Comparison of ENCODE assay signal across 1 cellular context in genomic region chr10:99329891-99330674, GRCh38.
A peak's percentile ranks its signal among the peaks of the same experiment; 100 is the strongest.
TF ChIP-seq lines count a peak whose summit lies in the region.

No MANE protein-coding gene starts in this region.

TF ChIP-seq in HepG2, 621 proteins besides CTCF, POLR2A, EP300 and RAD21 (continued from another document and continues in another):
- TF ChIP-seq, protein P1, sequence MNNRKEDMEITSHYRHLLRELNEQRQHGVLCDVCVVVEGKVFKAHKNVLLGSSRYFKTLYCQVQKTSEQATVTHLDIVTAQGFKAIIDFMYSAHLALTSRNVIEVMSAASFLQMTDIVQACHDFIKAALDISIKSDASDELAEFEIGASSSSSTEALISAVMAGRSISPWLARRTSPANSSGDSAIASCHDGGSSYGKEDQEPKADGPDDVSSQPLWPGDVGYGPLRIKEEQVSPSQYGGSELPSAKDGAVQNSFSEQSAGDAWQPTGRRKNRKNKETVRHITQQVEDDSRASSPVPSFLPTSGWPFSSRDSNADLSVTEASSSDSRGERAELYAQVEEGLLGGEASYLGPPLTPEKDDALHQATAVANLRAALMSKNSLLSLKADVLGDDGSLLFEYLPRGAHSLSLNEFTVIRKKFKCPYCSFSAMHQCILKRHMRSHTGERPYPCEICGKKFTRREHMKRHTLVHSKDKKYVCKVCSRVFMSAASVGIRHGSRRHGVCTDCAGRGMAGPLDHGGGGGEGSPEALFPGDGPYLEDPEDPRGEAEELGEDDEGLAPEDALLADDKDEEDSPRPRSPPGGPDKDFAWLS (CRISPR knock-in tag; IDR thresholded peaks at IDR 0.05; ENCODE audit: borderline replicate concordance): peak; percentile 58; the same call in 1 of the 2 replicates
- TF ChIP-seq JARID2 (CRISPR knock-in tag; IDR thresholded peaks at IDR 0.05; ENCODE audit: insufficient replicate concordance) (no peak), ZNF24 (IDR thresholded peaks at IDR 0.05) (no peak), ZNF451 (CRISPR knock-in tag; IDR thresholded peaks at IDR 0.05) (no peak), ONECUT2 (CRISPR knock-in tag; IDR thresholded peaks at IDR 0.05) (no peak), ZFP62 (CRISPR knock-in tag; IDR thresholded peaks at IDR 0.05) (no peak), ZSCAN22 (CRISPR knock-in tag; IDR thresholded peaks at IDR 0.05) (no peak; the same call in 1 of the 2 replicates), ZNF530 (CRISPR knock-in tag; IDR thresholded peaks at IDR 0.05; ENCODE audit: low read depth) (no peak), PATZ1 (CRISPR knock-in tag; IDR thresholded peaks at IDR 0.05) (no peak), TOE1 (CRISPR knock-in tag; IDR thresholded peaks at IDR 0.05) (no peak), SOX6 (IDR thresholded peaks at IDR 0.05) (no peak), SOX6 (CRISPR knock-in tag; IDR thresholded peaks at IDR 0.05) (no peak), ZSCAN20 (CRISPR knock-in tag; IDR thresholded peaks at IDR 0.05; ENCODE audit: borderline replicate concordance) (no peak), ZZZ3 (CRISPR knock-in tag; IDR thresholded peaks at IDR 0.05; ENCODE audit: borderline replicate concordance) (no peak; the same call in 1 of the 2 replicates), MED1 (CRISPR knock-in tag; IDR thresholded peaks at IDR 0.05) (no peak), MAF1 (CRISPR knock-in tag; IDR thresholded peaks at IDR 0.05; ENCODE audit: borderline replicate concordance) (peak; percentile 65; the same call in 1 of the 2 replicates), ZNF713 (CRISPR knock-in tag; IDR thresholded peaks at IDR 0.05) (no peak), HINFP (CRISPR knock-in tag; IDR thresholded peaks at IDR 0.05; ENCODE audit: low read depth) (no peak), ZNF484 (CRISPR knock-in tag; IDR thresholded peaks at IDR 0.05; ENCODE audit: borderline replicate concordance, low read depth) (no peak), GRHL1 (CRISPR knock-in tag; conservative IDR thresholded peaks at IDR 0.05) (no peak), ZBTB43 (CRISPR knock-in tag; conservative IDR thresholded peaks at IDR 0.05) (no peak), STAG1 (CRISPR knock-in tag; IDR thresholded peaks at IDR 0.05) (peak; percentile 5; the same call in 1 of the 2 replicates), FOXK2 (IDR thresholded peaks at IDR 0.05) (no peak), NCOR1 (IDR thresholded peaks at IDR 0.05; ENCODE audit: borderline replicate concordance, low read length) (no peak), PAX8 (CRISPR knock-in tag; IDR thresholded peaks at IDR 0.05; ENCODE audit: borderline replicate concordance) (peak; percentile 74; the same call in 1 of the 2 replicates), TRIM24 (CRISPR knock-in tag; IDR thresholded peaks at IDR 0.05) (no peak), NR1H2 (CRISPR knock-in tag; IDR thresholded peaks at IDR 0.05; ENCODE audit: borderline replicate concordance, low read depth) (no peak), SRY (CRISPR knock-in tag; IDR thresholded peaks at IDR 0.05) (0 out of 2 replicates have a peak, but pooled peaks have one; percentile 23), MAFG (CRISPR knock-in tag; IDR thresholded peaks at IDR 0.05) (no peak), TCF12 (IDR thresholded peaks at IDR 0.05) (no peak), TCF12 (CRISPR knock-in tag; IDR thresholded peaks at IDR 0.05) (no peak), SIX1 (CRISPR knock-in tag; IDR thresholded peaks at IDR 0.05; ENCODE audit: borderline replicate concordance) (no peak), ZNF615 (CRISPR knock-in tag; IDR thresholded peaks at IDR 0.05; ENCODE audit: borderline replicate concordance) (no peak), TP53 (CRISPR knock-in tag; conservative IDR thresholded peaks at IDR 0.05) (0 out of 2 replicates have a peak, but pooled peaks have one; percentile 27), ZNF691 (CRISPR knock-in tag; IDR thresholded peaks at IDR 0.05; ENCODE audit: borderline replicate concordance, low read depth) (no peak), SIN3B (IDR thresholded peaks at IDR 0.05; ENCODE audit: low read length) (no peak), SP140L (CRISPR knock-in tag; IDR thresholded peaks at IDR 0.05; ENCODE audit: borderline replicate concordance) (no peak), ZNF207 (IDR thresholded peaks at IDR 0.05; ENCODE audit: borderline replicate concordance) (no peak), KLF15 (CRISPR knock-in tag; IDR thresholded peaks at IDR 0.05; ENCODE audit: borderline replicate concordance) (no peak), MIXL1 (CRISPR knock-in tag; IDR thresholded peaks at IDR 0.05) (no peak), MED13 (CRISPR knock-in tag; IDR thresholded peaks at IDR 0.05) (no peak), HNRNPUL1 (IDR thresholded peaks at IDR 0.05; ENCODE audit: low read depth, low read length) (no peak), ZNF557 (CRISPR knock-in tag; IDR thresholded peaks at IDR 0.05) (no peak), RBFOX2 (IDR thresholded peaks at IDR 0.05; ENCODE audit: low read depth, low read length) (no peak; the same call in none of the 2 replicates)
- TF ChIP-seq, protein P2, sequence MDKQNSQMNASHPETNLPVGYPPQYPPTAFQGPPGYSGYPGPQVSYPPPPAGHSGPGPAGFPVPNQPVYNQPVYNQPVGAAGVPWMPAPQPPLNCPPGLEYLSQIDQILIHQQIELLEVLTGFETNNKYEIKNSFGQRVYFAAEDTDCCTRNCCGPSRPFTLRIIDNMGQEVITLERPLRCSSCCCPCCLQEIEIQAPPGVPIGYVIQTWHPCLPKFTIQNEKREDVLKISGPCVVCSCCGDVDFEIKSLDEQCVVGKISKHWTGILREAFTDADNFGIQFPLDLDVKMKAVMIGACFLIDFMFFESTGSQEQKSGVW (CRISPR knock-in tag; IDR thresholded peaks at IDR 0.05; ENCODE audit: borderline replicate concordance): no peak
- TF ChIP-seq, protein P3, sequence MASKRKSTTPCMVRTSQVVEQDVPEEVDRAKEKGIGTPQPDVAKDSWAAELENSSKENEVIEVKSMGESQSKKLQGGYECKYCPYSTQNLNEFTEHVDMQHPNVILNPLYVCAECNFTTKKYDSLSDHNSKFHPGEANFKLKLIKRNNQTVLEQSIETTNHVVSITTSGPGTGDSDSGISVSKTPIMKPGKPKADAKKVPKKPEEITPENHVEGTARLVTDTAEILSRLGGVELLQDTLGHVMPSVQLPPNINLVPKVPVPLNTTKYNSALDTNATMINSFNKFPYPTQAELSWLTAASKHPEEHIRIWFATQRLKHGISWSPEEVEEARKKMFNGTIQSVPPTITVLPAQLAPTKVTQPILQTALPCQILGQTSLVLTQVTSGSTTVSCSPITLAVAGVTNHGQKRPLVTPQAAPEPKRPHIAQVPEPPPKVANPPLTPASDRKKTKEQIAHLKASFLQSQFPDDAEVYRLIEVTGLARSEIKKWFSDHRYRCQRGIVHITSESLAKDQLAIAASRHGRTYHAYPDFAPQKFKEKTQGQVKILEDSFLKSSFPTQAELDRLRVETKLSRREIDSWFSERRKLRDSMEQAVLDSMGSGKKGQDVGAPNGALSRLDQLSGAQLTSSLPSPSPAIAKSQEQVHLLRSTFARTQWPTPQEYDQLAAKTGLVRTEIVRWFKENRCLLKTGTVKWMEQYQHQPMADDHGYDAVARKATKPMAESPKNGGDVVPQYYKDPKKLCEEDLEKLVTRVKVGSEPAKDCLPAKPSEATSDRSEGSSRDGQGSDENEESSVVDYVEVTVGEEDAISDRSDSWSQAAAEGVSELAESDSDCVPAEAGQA (IDR thresholded peaks at IDR 0.05; ENCODE audit: low read depth): no peak
- TF ChIP-seq, protein P3 (CRISPR knock-in tag; IDR thresholded peaks at IDR 0.05; ENCODE audit: borderline replicate concordance): 0 out of 2 replicates have a peak, but pooled peaks have one; percentile 36
- TF ChIP-seq, protein P4, sequence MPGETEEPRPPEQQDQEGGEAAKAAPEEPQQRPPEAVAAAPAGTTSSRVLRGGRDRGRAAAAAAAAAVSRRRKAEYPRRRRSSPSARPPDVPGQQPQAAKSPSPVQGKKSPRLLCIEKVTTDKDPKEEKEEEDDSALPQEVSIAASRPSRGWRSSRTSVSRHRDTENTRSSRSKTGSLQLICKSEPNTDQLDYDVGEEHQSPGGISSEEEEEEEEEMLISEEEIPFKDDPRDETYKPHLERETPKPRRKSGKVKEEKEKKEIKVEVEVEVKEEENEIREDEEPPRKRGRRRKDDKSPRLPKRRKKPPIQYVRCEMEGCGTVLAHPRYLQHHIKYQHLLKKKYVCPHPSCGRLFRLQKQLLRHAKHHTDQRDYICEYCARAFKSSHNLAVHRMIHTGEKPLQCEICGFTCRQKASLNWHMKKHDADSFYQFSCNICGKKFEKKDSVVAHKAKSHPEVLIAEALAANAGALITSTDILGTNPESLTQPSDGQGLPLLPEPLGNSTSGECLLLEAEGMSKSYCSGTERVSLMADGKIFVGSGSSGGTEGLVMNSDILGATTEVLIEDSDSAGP (CRISPR knock-in tag; IDR thresholded peaks at IDR 0.05; ENCODE audit: borderline replicate concordance): no peak; the same call in 1 of the 2 replicates
- TF ChIP-seq, protein P5, sequence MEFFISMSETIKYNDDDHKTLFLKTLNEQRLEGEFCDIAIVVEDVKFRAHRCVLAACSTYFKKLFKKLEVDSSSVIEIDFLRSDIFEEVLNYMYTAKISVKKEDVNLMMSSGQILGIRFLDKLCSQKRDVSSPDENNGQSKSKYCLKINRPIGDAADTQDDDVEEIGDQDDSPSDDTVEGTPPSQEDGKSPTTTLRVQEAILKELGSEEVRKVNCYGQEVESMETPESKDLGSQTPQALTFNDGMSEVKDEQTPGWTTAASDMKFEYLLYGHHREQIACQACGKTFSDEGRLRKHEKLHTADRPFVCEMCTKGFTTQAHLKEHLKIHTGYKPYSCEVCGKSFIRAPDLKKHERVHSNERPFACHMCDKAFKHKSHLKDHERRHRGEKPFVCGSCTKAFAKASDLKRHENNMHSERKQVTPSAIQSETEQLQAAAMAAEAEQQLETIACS (CRISPR knock-in tag; IDR thresholded peaks at IDR 0.05): no peak; the same call in 1 of the 2 replicates
